In genomic region chr3:30644615-30645014, GRCh38 we compare ENCODE assay signal across 7 cellular contexts.
DNase-seq lines count a peak whose midpoint lies in the region; ATAC-seq and TF ChIP-seq lines count a peak whose summit lies in the region.

No MANE protein-coding gene starts in this region.

- H3K27me3 Mint-ChIP-seq in nephron (ENCODE audit: low read depth), result no peaks in the 10 kb centered on the region

- peaks cover 46% of the 10 kb centered on the region for H3K4me1 Mint-ChIP-seq in nephron

- H3K36me3 Mint-ChIP-seq in nephron (ENCODE audit: low read depth), result peaks cover 49% of the 10 kb centered on the region

- peak overlapping the region in 2 of 3 experiments; percentile 20 to 43 for H3K27ac Mint-ChIP-seq in nephron

- no peaks in the 10 kb centered on the region for H3K9me3 Mint-ChIP-seq in nephron

- DNase-seq in dedifferentiated amniotic fluid mesenchymal stem cell (ENCODE audit: extremely low spot score) (peak; percentile 29), NCI-H2196 (lab: John Stamatoyannopoulos, UW; ENCODE audit: unreplicated experiment) (no peak), HuH-7 (ENCODE audit: low spot score) (no peak)

- ATAC-seq in GM18873 (IDR thresholded peaks at IDR 0.05; ENCODE audit: low FRiP score, unreplicated experiment) (peak; percentile 64), HG02973 (IDR thresholded peaks at IDR 0.05; ENCODE audit: unreplicated experiment) (peak; percentile 58), SK-N-SH treated with all-trans-retinoic acid at 6 μM for 48 hours (peak; percentile 65)

- no peak overlapping the region for H3K4me3 Mint-ChIP-seq in nephron

- TF ChIP-seq CTCF in nephron (IDR thresholded peaks at IDR 0.05; ENCODE audit: unreplicated experiment in 3 of 3), result no peak

TF ChIP-seq in SK-N-SH treated with all-trans-retinoic acid at 6 μM for 48 hours, 23 proteins besides CTCF, POLR2A, EP300 and RAD21:
- TF ChIP-seq OSR1 (CRISPR knock-in tag; IDR thresholded peaks at IDR 0.05), result no peak
- no peak for TF ChIP-seq GLIS3 (CRISPR knock-in tag; IDR thresholded peaks at IDR 0.05)
- no peak for TF ChIP-seq ARNTL (CRISPR knock-in tag; IDR thresholded peaks at IDR 0.05; ENCODE audit: borderline replicate concordance, low read depth)
- TF ChIP-seq, protein P1, sequence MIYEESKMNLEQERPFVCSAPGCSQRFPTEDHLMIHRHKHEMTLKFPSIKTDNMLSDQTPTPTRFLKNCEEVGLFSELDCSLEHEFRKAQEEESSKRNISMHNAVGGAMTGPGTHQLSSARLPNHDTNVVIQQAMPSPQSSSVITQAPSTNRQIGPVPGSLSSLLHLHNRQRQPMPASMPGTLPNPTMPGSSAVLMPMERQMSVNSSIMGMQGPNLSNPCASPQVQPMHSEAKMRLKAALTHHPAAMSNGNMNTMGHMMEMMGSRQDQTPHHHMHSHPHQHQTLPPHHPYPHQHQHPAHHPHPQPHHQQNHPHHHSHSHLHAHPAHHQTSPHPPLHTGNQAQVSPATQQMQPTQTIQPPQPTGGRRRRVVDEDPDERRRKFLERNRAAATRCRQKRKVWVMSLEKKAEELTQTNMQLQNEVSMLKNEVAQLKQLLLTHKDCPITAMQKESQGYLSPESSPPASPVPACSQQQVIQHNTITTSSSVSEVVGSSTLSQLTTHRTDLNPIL (CRISPR knock-in tag; IDR thresholded peaks at IDR 0.05; ENCODE audit: low read depth), result no peak
- 0 out of 2 replicates have a peak, but pooled peaks have one; percentile 22 for TF ChIP-seq ZC3H10 (CRISPR knock-in tag; IDR thresholded peaks at IDR 0.05)
- peak; percentile 80 for TF ChIP-seq ISL1 (CRISPR knock-in tag; IDR thresholded peaks at IDR 0.05)
